ENCODE assay signal across 8 cellular contexts in the genomic region with DNA sequence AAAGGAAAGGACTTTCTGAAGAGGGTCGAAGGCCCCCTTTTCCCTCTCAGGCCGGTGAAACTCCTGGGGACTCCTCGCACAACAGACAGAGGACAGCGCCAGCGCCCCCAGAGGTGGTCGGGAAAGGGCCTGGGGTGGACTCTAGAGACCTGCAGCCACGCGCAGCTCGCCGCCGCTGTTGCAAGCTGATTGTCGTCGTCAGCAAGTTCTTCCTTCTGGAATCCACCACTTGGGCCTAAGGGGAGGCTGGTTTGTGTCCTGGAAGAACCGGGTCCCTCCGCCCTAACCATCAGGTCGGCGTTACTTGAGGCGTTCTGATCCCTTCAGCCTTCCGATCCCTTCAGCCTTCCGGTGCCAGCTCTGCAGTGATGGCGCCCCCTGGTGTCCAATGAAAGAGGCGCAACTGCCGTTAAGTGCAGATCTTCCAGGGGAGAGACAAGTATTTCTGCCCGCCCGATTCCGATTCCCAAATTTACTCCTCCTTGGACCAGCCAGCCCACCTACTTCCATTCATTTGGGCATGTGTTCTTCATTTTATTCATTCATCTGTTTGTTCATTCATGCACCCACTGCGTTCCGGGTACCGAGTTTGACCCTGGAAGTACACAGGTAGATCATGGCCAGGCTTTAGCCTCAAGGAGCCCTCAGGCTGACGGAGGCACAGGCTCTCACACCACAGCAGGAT.
DNase-seq lines count a peak whose midpoint lies in the region; ATAC-seq and TF ChIP-seq lines count a peak whose summit lies in the region.

No MANE protein-coding gene starts in this region.

- no peaks in the 10 kb centered on the region for H3K9me3 ChIP-seq in ES-I3 (ENCODE audit: control insufficient read depth, insufficient read depth, low read length)
- H3K9me3 ChIP-seq in ovary, result no peaks in the 10 kb centered on the region
- no peaks in the 10 kb centered on the region for H3K9me3 ChIP-seq in thyroid gland

- H3K4me2 ChIP-seq in KMS-11, result no peak overlapping the region

- H3K79me2 ChIP-seq in KMS-11 (ENCODE audit: insufficient read depth, low read depth), result no peaks in the 10 kb centered on the region

- no peak for TF ChIP-seq POLR2A in ovary (IDR thresholded peaks at IDR 0.05)
- TF ChIP-seq POLR2A in thyroid gland (IDR thresholded peaks at IDR 0.05), result no peak

- TF ChIP-seq EP300 in ovary (IDR thresholded peaks at IDR 0.05), result no peak

- WGBS in ovary, 3 donors, result 2 to 4% (median 2%) methylated on average over 29 to 30 of the region's 30 CpGs
- 3 to 4% methylated on average over 20 to 29 of the region's 30 CpGs for WGBS in thyroid gland, 2 donors

- H3K27ac ChIP-seq in KMS-11, result no peak overlapping the region
- no peak overlapping the region for H3K27ac ChIP-seq in ovary
- H3K27ac ChIP-seq in thyroid gland, result no peak overlapping the region

- DNase-seq in SK-MEL-5 (ENCODE audit: low read depth, low spot score), result peak; percentile 71
- DNase-seq in activated naive CD4-positive, alpha-beta T cell treated with anti-CD3 and anti-CD28 coated beads, Interleukin-2, amount 50 U/mL, for 16 hours, result peak; percentile 72
- DNase-seq in head of caudate nucleus, result peak; percentile 71 to 94 (median 86)
- peak; percentile 40 to 75 (median 63) for DNase-seq in ovary
- DNase-seq in thyroid gland, result peak; percentile 65 to 74

- H3K4me3 ChIP-seq in KMS-11 (IDR thresholded peaks at IDR 0.05; ENCODE audit: insufficient read depth, low read depth, low read length) (no peak overlapping the region), ovary (peak overlapping the region; percentile 7), thyroid gland (replicated peaks in 1 of 3) (no peak overlapping the region)

- in situ Hi-C loops in SK-MEL-5 (cut with HindIII; ENCODE audit: low pct_unique_long_range_greater_than_20kb, low sequenced_read_pairs), result no loop called here

- H3K27me3 ChIP-seq in KMS-11 (ENCODE audit: insufficient read depth, low read depth) (no peaks in the 10 kb centered on the region), ovary (no peaks in the 10 kb centered on the region), thyroid gland (peaks cover 4% of the 10 kb centered on the region)

- H4K20me1 ChIP-seq in KMS-11 (ENCODE audit: insufficient read depth), result no peaks in the 10 kb centered on the region

- no peaks in the 10 kb centered on the region for H3K4me1 ChIP-seq in ES-I3 (ENCODE audit: insufficient read depth, low read length)
- H3K4me1 ChIP-seq in KMS-11 (ENCODE audit: low read depth, poor library complexity, severe bottlenecking), result no peaks in the 10 kb centered on the region
- peaks cover 1% of the 10 kb centered on the region for H3K4me1 ChIP-seq in ovary (ENCODE audit: insufficient read depth)
- no peaks in the 10 kb centered on the region for H3K4me1 ChIP-seq in thyroid gland

- ATAC-seq in HG03469 (IDR thresholded peaks at IDR 0.05; ENCODE audit: unreplicated experiment), result no peak

- intact Hi-C loops in head of caudate nucleus (cut with DNase I), result loop anchor here (5.0 kb wide), 1 partner anchor 397 kb away; no protein-coding TSS in a partner anchor
- intact Hi-C loops in ovary (cut with DNase I), result no loop called here
- intact Hi-C loops in thyroid gland (cut with DNase I), result no loop called here

- no peaks in the 10 kb centered on the region for H3K36me3 ChIP-seq in ES-I3 (ENCODE audit: insufficient read depth, low read length)
- no peaks in the 10 kb centered on the region for H3K36me3 ChIP-seq in KMS-11 (ENCODE audit: insufficient read depth)
- no peaks in the 10 kb centered on the region for H3K36me3 ChIP-seq in ovary
- no peaks in the 10 kb centered on the region for H3K36me3 ChIP-seq in thyroid gland

- H2AFZ ChIP-seq in KMS-11 (ENCODE audit: low read depth), result no peak overlapping the region

- peak overlapping the region; percentile 46; the same call in 1 of the 2 replicates for H3K9ac ChIP-seq in ES-I3 (ENCODE audit: low read depth, low read length)
- H3K9ac ChIP-seq in KMS-11, result no peak overlapping the region

- TF ChIP-seq CTCF in KMS-11 (conservative IDR thresholded peaks at IDR 0.05; ENCODE audit: low read depth, low read length), result peak; percentile 71
- peak; percentile 22 to 55 (median 31) for TF ChIP-seq CTCF in ovary (IDR thresholded peaks at IDR 0.05)
- TF ChIP-seq CTCF in thyroid gland (IDR thresholded peaks at IDR 0.05), result peak; percentile 59 to 91 (median 74)
